13 cellular contexts compared by ENCODE assay signal in the genomic region with DNA sequence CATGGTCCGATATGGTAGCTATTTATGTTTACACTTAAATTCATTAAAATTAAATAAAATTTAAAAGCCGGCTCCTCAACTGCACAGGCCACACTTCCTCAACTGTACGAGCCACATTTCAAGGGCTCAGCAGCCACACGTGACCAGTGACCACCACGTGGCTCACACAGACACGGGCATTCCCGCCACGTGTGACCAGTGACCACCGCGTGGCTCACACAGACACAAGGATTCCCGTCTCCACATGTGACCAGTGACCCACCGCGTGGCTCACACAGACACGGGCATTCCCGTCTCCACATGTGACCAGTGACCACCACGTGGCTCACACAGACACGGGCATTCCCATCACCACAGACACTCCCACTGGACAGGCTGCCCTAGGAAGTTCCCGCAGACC.
DNase-seq lines count a peak whose midpoint lies in the region; ATAC-seq and TF ChIP-seq lines count a peak whose summit lies in the region.
"Had no signal": no experiment of that assay in that cellular context is flagged by ENCODE, and none has a peak within 500 bp of the region (broad histone marks: within the 10 kb centered on the region; RNA-seq: fewer than 3 reads in every experiment).

No MANE protein-coding gene starts in this region.

- H3K14ac ChIP-seq in IMR-90 (replicated peaks; ENCODE audit: low read depth, low read length), result no peak overlapping the region

- no peaks in the 10 kb centered on the region for H3K9me3 ChIP-seq in right atrium auricular region
- H3K9me3 ChIP-seq in IMR-90 (ENCODE audit: control insufficient read depth, insufficient read depth, low read length), result peaks cover 3% of the 10 kb centered on the region; the same call in 1 of the 2 replicates
- H3K9me3 ChIP-seq: BLaER1 treated with 17β-estradiol and CSF1 and Interleukin-3, amounts not matched to agents 10 nM and 100 nM had no signal

- H3K27me3 Mint-ChIP-seq in chondrocyte (ENCODE audit: low read depth) (no peaks in the 10 kb centered on the region), Calu3 (ENCODE audit: unreplicated experiment) (peaks cover 88% of the 10 kb centered on the region)
- H3K27me3 Mint-ChIP-seq: B cell; CD8-positive, alpha-beta memory T cell had no signal

- no TSS peak for BruUV-seq in IMR-90 (replicated peaks; lab: Mats Ljungman, UMichigan)
- BruUV-seq in Calu3 (replicated peaks; lab: Mats Ljungman, UMichigan), result no TSS peak

- 93% methylated on average over 13 of the region's 18 CpGs; no CpG with 5 or more reads in 1 of the 2 experiments for WGBS in IMR-90 (ENCODE audit: extremely low coverage in 2 of 2, insufficient read length in 1 of 2), 2 experiments

- no peaks in the 10 kb centered on the region for H3K9me1 ChIP-seq in IMR-90 (ENCODE audit: insufficient read depth, low read length)

- TF ChIP-seq RAD21 in IMR-90 (IDR thresholded peaks at IDR 0.05; ENCODE audit: low read length), result no peak

- H3K27ac Mint-ChIP-seq in chondrocyte (ENCODE audit: unreplicated experiment) (no peak overlapping the region), Calu3 (ENCODE audit: unreplicated experiment) (no peak overlapping the region)
- H3K27ac Mint-ChIP-seq: B cell had no signal

- no peak overlapping the region for H4K8ac ChIP-seq in IMR-90 (ENCODE audit: low read depth in 2 of 2, low read length in 2 of 2)

- no peak overlapping the region for H2BK20ac ChIP-seq in IMR-90 (ENCODE audit: low read depth, low read length)

- H3K36me3 Mint-ChIP-seq in chondrocyte (ENCODE audit: low read depth) (peaks cover 2% of the 10 kb centered on the region), Calu3 (ENCODE audit: insufficient read depth, unreplicated experiment) (peaks cover 5% of the 10 kb centered on the region)
- H3K36me3 Mint-ChIP-seq: CD8-positive, alpha-beta memory T cell had no signal

- H4K91ac ChIP-seq in IMR-90 (ENCODE audit: insufficient read depth, low read depth, low read length), result no peak overlapping the region

- no peak overlapping the region for H2AK9ac ChIP-seq in IMR-90 (replicated peaks; ENCODE audit: low read depth, low read length, poor library complexity)

- no peak overlapping the region for H3K4ac ChIP-seq in IMR-90 (ENCODE audit: low read depth, low read length)

- H3K27ac ChIP-seq in right atrium auricular region (no peak overlapping the region), IMR-90 (ENCODE audit: insufficient read depth, low read length) (no peak overlapping the region)
- H3K27ac ChIP-seq: BLaER1 treated with 17β-estradiol and CSF1 and Interleukin-3, amounts not matched to agents 10 nM and 100 nM; GM23248; HL-60 had no signal

- in situ Hi-C loops in IMR-90 (cut with MboI; ENCODE audit: low sequenced_read_pairs), result no loop called here

- no peak for TF ChIP-seq CTCF in right atrium auricular region (IDR thresholded peaks at IDR 0.05)
- no peak for TF ChIP-seq CTCF in IMR-90 (conservative IDR thresholded peaks at IDR 0.05; ENCODE audit: low read depth, low read length)
- no peak for TF ChIP-seq CTCF in chondrocyte (IDR thresholded peaks at IDR 0.05)
- TF ChIP-seq CTCF in Calu3 (IDR thresholded peaks at IDR 0.05; ENCODE audit: unreplicated experiment), result no peak

- no peak overlapping the region for H3K4me2 ChIP-seq in IMR-90 (ENCODE audit: low read depth, low read length)
- H3K4me2 ChIP-seq: BLaER1 treated with 17β-estradiol and CSF1 and Interleukin-3, amounts not matched to agents 10 nM and 100 nM had no signal

- no peaks in the 10 kb centered on the region for H3K36me3 ChIP-seq in right atrium auricular region
- H3K36me3 ChIP-seq in IMR-90 (ENCODE audit: control insufficient read depth, insufficient read depth, low read length), result no peaks in the 10 kb centered on the region
- H3K36me3 ChIP-seq: BLaER1 treated with 17β-estradiol and CSF1 and Interleukin-3, amounts not matched to agents 10 nM and 100 nM had no signal

- H3K9me3 Mint-ChIP-seq in chondrocyte (ENCODE audit: low read depth) (no peaks in the 10 kb centered on the region), Calu3 (ENCODE audit: low read depth, unreplicated experiment) (no peaks in the 10 kb centered on the region)
- H3K9me3 Mint-ChIP-seq: CD8-positive, alpha-beta memory T cell had no signal

- H3K4me1 ChIP-seq in right atrium auricular region, result peaks cover 0 to 17% of the 10 kb centered on the region in 2 donors
- no peaks in the 10 kb centered on the region for H3K4me1 ChIP-seq in IMR-90 (ENCODE audit: control insufficient read depth, insufficient read depth, low read length)

- no peak overlapping the region for H2BK120ac ChIP-seq in IMR-90 (ENCODE audit: low read depth, low read length)

- H3K18ac ChIP-seq in IMR-90 (ENCODE audit: low read depth, low read length), result no peak overlapping the region

- H3K4me1 Mint-ChIP-seq in chondrocyte (ENCODE audit: low read depth) (peaks cover 11% of the 10 kb centered on the region), Calu3 (ENCODE audit: low read depth, unreplicated experiment) (no peaks in the 10 kb centered on the region)
- H3K4me1 Mint-ChIP-seq: B cell; CD8-positive, alpha-beta memory T cell had no signal

- no peak overlapping the region for H3K56ac ChIP-seq in IMR-90 (ENCODE audit: extremely low read depth, insufficient read depth, low read length)

- H3K79me1 ChIP-seq in IMR-90 (ENCODE audit: low read depth in 1 of 2, low read length in 2 of 2), result no peaks in the 10 kb centered on the region

- intact Hi-C loops in left ventricle myocardium superior (cut with micrococcal nuclease), result no loop called here
- intact Hi-C loops in IMR-90 (cut with micrococcal nuclease), result no loop called here
- intact Hi-C loops in Calu3 (cut with micrococcal nuclease; ENCODE audit: unreplicated experiment), result no loop called here

- H2BK15ac ChIP-seq in IMR-90 (ENCODE audit: low read depth, low read length), result no peak overlapping the region

- no peak for ATAC-seq in left ventricle myocardium superior
- ATAC-seq in IMR-90 (ENCODE audit: low read depth), result no peak

- no peaks in the 10 kb centered on the region for H3K27me3 ChIP-seq in right atrium auricular region
- peaks cover 21% of the 10 kb centered on the region for H3K27me3 ChIP-seq in IMR-90 (ENCODE audit: control insufficient read depth, insufficient read depth, low read length)
- H3K27me3 ChIP-seq: BLaER1 treated with 17β-estradiol and CSF1 and Interleukin-3, amounts not matched to agents 10 nM and 100 nM had no signal

- no peak overlapping the region for H2BK5ac ChIP-seq in IMR-90 (ENCODE audit: low read depth, low read length, poor library complexity, severe bottlenecking)

- H3K4me3 ChIP-seq in right atrium auricular region (no peak overlapping the region), IMR-90 (ENCODE audit: insufficient read depth, low read depth, low read length) (no peak overlapping the region)
- H3K4me3 ChIP-seq: BLaER1 treated with 17β-estradiol and CSF1 and Interleukin-3, amounts not matched to agents 10 nM and 100 nM; GM23248 had no signal

- H3K9ac ChIP-seq in IMR-90 (ENCODE audit: low read depth, low read length), result no peak overlapping the region
- H3K9ac ChIP-seq: BLaER1 treated with 17β-estradiol and CSF1 and Interleukin-3, amounts not matched to agents 10 nM and 100 nM; GM23248 had no signal

- CTCF ChIA-PET in IMR-90 (lab: Yijun Ruan, JAX), result no interaction called here
- CTCF ChIA-PET in Calu3 (lab: Charles Lee), result no interaction called here

- POLR2A ChIA-PET in IMR-90 (lab: Charles Lee; ENCODE audit: unreplicated experiment), result no interaction called here

- no peak for TF ChIP-seq POLR2A in IMR-90 (IDR thresholded peaks at IDR 0.05; ENCODE audit: low read depth, low read length)

- no peak overlapping the region for H3K23ac ChIP-seq in IMR-90 (ENCODE audit: low read depth, low read length)

- dilution Hi-C loops in IMR-90 (cut with HindIII; ENCODE audit: low sequenced_read_pairs, unreplicated experiment), result no loop called here

- H3K4me3 Mint-ChIP-seq in chondrocyte (ENCODE audit: unreplicated experiment), result no peak overlapping the region
- H3K4me3 Mint-ChIP-seq in Calu3 (ENCODE audit: low read depth, unreplicated experiment), result no peak overlapping the region
- H3K4me3 Mint-ChIP-seq: B cell; CD8-positive, alpha-beta memory T cell had no signal

- H4K5ac ChIP-seq in IMR-90 (ENCODE audit: low read depth, low read length), result no peak overlapping the region

- DNase-seq in left ventricle myocardium superior (peak; percentile 23), right atrium auricular region (ENCODE audit: low spot score) (no peak), IMR-90 (no peak), chondrocyte (ENCODE audit: low spot score) (peak; percentile 58), Calu3 (no peak)
- no peak for DNase-seq in effector CD4-positive, alpha-beta T cell
- DNase-seq: CD8-positive, alpha-beta memory T cell; COR-L47; GM23248; HCEC 1CT had no signal

- no peak overlapping the region for H2AK5ac ChIP-seq in IMR-90 (ENCODE audit: low read depth, low read length)

- no peaks in the 10 kb centered on the region for H4K20me1 ChIP-seq in IMR-90 (ENCODE audit: insufficient read depth, low read length)

- H2AFZ ChIP-seq in IMR-90 (replicated peaks; ENCODE audit: low read length, poor library complexity), result peak overlapping the region; percentile 33
- H2AFZ ChIP-seq: GM23248 had no signal

TF ChIP-seq in IMR-90, 13 proteins besides CTCF, POLR2A, EP300 and RAD21 (continues in another document):
- TF ChIP-seq SMC3 (IDR thresholded peaks at IDR 0.05; ENCODE audit: low read depth, low read length) (no peak), RFX5 (IDR thresholded peaks at IDR 0.05; ENCODE audit: low read depth, low read length) (no peak), MXI1 (IDR thresholded peaks at IDR 0.05; ENCODE audit: borderline replicate concordance, low read depth, low read length) (no peak), CHD1 (IDR thresholded peaks at IDR 0.05; ENCODE audit: low read depth, low read length) (no peak), NFE2L2 (IDR thresholded peaks at IDR 0.05; ENCODE audit: low read depth, low read length) (no peak), MAFK (IDR thresholded peaks at IDR 0.05; ENCODE audit: low read depth, low read length) (no peak), MAZ (IDR thresholded peaks at IDR 0.05; ENCODE audit: borderline replicate concordance, low read depth, low read length) (no peak), BHLHE40 (IDR thresholded peaks at IDR 0.05; ENCODE audit: low read depth, low read length) (no peak), RCOR1 (IDR thresholded peaks at IDR 0.05; ENCODE audit: insufficient replicate concordance, low read length) (no peak), CEBPB (IDR thresholded peaks at IDR 0.05; ENCODE audit: low read depth, low read length) (no peak), FOS (IDR thresholded peaks at IDR 0.05; ENCODE audit: low read depth, low read length) (no peak)
- TF ChIP-seq, protein P1, sequence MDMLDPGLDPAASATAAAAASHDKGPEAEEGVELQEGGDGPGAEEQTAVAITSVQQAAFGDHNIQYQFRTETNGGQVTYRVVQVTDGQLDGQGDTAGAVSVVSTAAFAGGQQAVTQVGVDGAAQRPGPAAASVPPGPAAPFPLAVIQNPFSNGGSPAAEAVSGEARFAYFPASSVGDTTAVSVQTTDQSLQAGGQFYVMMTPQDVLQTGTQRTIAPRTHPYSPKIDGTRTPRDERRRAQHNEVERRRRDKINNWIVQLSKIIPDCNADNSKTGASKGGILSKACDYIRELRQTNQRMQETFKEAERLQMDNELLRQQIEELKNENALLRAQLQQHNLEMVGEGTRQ (IDR thresholded peaks at IDR 0.05; ENCODE audit: low read depth, low read length), result no peak

Comparison
In these comparisons a context has a peak if more than half of its experiments do, and no peak if none do; other contexts are left out.
1. DNase-seq: peak in left ventricle myocardium superior (single experiment) and chondrocyte (single experiment); none in right atrium auricular region (single experiment), IMR-90 (single experiment), effector CD4-positive, alpha-beta T cell (single experiment) and Calu3 (single experiment).